In the genomic region with DNA sequence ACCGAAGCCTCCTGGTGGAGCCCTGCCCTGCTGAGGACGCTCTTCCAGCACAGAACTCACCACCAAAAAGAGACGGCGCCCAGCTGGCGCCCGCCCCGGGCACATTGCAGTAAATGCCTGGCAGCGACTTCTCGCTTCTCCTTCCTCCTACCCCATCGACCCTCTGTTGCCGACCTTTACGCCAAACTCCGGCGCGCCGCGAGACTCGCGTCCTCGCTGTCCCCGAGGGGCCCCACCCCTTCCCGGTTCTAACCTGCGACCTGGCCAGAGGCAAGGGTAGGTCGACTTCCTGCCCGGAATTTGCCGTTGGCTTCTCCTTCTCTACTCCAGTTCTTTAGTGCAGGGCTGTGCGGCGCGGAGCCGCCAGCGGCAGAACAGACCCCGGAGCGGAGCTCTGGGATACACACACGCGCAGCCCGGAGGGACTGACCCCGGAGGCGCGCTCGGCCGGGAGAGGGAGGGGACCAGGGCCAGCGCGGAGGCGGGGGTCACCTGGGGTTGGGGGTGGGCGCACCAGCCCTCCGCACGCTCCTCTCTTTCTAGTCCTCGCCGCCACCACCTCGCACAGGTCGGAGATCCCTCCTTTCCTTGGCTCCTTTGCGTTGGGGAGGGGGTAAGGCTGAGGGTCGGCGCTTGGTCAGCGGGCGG, we compare ENCODE assay signal across 1 cellular context.
TF ChIP-seq lines count a peak whose summit lies in the region.

No MANE protein-coding gene starts in this region.

TF ChIP-seq in HEK293, 187 proteins besides CTCF, POLR2A, EP300 and RAD21 (continued from another document):
- TF ChIP-seq, protein P1, sequence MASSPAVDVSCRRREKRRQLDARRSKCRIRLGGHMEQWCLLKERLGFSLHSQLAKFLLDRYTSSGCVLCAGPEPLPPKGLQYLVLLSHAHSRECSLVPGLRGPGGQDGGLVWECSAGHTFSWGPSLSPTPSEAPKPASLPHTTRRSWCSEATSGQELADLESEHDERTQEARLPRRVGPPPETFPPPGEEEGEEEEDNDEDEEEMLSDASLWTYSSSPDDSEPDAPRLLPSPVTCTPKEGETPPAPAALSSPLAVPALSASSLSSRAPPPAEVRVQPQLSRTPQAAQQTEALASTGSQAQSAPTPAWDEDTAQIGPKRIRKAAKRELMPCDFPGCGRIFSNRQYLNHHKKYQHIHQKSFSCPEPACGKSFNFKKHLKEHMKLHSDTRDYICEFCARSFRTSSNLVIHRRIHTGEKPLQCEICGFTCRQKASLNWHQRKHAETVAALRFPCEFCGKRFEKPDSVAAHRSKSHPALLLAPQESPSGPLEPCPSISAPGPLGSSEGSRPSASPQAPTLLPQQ (tag by site-specific recombination; IDR thresholded peaks at IDR 0.05) = peak; percentile 41; the same call in 1 of the 2 replicates
- no peak for TF ChIP-seq ZNF391 (tag by site-specific recombination; IDR thresholded peaks at IDR 0.05; ENCODE audit: borderline replicate concordance, low read depth)
- no peak for TF ChIP-seq KLF1 (tag by site-specific recombination; IDR thresholded peaks at IDR 0.05)
- TF ChIP-seq ZNF677 (tag by site-specific recombination; IDR thresholded peaks at IDR 0.05) = no peak
- no peak for TF ChIP-seq ZEB2 (tag by site-specific recombination; IDR thresholded peaks at IDR 0.05)
- 0 out of 2 replicates have a peak, but pooled peaks have one; percentile 16 for TF ChIP-seq ZFHX2 (tag by site-specific recombination; conservative IDR thresholded peaks at IDR 0.05)
- TF ChIP-seq, protein P2, sequence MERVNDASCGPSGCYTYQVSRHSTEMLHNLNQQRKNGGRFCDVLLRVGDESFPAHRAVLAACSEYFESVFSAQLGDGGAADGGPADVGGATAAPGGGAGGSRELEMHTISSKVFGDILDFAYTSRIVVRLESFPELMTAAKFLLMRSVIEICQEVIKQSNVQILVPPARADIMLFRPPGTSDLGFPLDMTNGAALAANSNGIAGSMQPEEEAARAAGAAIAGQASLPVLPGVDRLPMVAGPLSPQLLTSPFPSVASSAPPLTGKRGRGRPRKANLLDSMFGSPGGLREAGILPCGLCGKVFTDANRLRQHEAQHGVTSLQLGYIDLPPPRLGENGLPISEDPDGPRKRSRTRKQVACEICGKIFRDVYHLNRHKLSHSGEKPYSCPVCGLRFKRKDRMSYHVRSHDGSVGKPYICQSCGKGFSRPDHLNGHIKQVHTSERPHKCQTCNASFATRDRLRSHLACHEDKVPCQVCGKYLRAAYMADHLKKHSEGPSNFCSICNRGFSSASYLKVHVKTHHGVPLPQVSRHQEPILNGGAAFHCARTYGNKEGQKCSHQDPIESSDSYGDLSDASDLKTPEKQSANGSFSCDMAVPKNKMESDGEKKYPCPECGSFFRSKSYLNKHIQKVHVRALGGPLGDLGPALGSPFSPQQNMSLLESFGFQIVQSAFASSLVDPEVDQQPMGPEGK (tag by site-specific recombination; IDR thresholded peaks at IDR 0.05) = peak; percentile 43; the same call in 1 of the 2 replicates
- TF ChIP-seq SP2 (tag by site-specific recombination; IDR thresholded peaks at IDR 0.05) = no peak; the same call in 1 of the 2 replicates
- TF ChIP-seq KLF9 (tag by site-specific recombination; IDR thresholded peaks at IDR 0.05; ENCODE audit: low read depth) = peak; percentile 33; the same call in 1 of the 2 replicates
- no peak for TF ChIP-seq ZNF16 (tag by site-specific recombination; IDR thresholded peaks at IDR 0.05; ENCODE audit: low read depth)
- TF ChIP-seq ZFP69B (tag by site-specific recombination; IDR thresholded peaks at IDR 0.05) = 0 out of 2 replicates have a peak, but pooled peaks have one; percentile 19
- TF ChIP-seq, protein P3, sequence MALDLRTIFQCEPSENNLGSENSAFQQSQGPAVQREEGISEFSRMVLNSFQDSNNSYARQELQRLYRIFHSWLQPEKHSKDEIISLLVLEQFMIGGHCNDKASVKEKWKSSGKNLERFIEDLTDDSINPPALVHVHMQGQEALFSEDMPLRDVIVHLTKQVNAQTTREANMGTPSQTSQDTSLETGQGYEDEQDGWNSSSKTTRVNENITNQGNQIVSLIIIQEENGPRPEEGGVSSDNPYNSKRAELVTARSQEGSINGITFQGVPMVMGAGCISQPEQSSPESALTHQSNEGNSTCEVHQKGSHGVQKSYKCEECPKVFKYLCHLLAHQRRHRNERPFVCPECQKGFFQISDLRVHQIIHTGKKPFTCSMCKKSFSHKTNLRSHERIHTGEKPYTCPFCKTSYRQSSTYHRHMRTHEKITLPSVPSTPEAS (tag by site-specific recombination; IDR thresholded peaks at IDR 0.05) = 0 out of 2 replicates have a peak, but pooled peaks have one; percentile 16
- TF ChIP-seq ZBTB20 (tag by site-specific recombination; IDR thresholded peaks at IDR 0.05) = peak; percentile 80
- TF ChIP-seq SP3 (tag by site-specific recombination; IDR thresholded peaks at IDR 0.05) = 0 out of 2 replicates have a peak, but pooled peaks have one; percentile 7
- no peak for TF ChIP-seq ZNF792 (tag by site-specific recombination; IDR thresholded peaks at IDR 0.05)
- TF ChIP-seq ZFP37 (tag by site-specific recombination; IDR thresholded peaks at IDR 0.05) = no peak
- TF ChIP-seq, protein P4, sequence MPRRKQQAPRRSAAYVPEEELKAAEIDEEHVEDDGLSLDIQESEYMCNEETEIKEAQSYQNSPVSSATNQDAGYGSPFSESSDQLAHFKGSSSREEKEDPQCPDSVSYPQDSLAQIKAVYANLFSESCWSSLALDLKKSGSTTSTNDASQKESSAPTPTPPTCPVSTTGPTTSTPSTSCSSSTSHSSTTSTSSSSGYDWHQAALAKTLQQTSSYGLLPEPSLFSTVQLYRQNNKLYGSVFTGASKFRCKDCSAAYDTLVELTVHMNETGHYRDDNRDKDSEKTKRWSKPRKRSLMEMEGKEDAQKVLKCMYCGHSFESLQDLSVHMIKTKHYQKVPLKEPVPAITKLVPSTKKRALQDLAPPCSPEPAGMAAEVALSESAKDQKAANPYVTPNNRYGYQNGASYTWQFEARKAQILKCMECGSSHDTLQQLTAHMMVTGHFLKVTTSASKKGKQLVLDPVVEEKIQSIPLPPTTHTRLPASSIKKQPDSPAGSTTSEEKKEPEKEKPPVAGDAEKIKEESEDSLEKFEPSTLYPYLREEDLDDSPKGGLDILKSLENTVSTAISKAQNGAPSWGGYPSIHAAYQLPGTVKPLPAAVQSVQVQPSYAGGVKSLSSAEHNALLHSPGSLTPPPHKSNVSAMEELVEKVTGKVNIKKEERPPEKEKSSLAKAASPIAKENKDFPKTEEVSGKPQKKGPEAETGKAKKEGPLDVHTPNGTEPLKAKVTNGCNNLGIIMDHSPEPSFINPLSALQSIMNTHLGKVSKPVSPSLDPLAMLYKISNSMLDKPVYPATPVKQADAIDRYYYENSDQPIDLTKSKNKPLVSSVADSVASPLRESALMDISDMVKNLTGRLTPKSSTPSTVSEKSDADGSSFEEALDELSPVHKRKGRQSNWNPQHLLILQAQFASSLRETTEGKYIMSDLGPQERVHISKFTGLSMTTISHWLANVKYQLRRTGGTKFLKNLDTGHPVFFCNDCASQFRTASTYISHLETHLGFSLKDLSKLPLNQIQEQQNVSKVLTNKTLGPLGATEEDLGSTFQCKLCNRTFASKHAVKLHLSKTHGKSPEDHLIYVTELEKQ (tag by site-specific recombination; IDR thresholded peaks at IDR 0.05; ENCODE audit: borderline replicate concordance) = no peak
- TF ChIP-seq, protein P5, sequence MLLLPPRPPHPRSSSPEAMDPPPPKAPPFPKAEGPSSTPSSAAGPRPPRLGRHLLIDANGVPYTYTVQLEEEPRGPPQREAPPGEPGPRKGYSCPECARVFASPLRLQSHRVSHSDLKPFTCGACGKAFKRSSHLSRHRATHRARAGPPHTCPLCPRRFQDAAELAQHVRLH (tag by site-specific recombination; IDR thresholded peaks at IDR 0.05) = peak; percentile 62; the same call in 1 of the 2 replicates
- peak; percentile 67 for TF ChIP-seq ZBTB8A (tag by site-specific recombination; IDR thresholded peaks at IDR 0.05)
- TF ChIP-seq, protein P6, sequence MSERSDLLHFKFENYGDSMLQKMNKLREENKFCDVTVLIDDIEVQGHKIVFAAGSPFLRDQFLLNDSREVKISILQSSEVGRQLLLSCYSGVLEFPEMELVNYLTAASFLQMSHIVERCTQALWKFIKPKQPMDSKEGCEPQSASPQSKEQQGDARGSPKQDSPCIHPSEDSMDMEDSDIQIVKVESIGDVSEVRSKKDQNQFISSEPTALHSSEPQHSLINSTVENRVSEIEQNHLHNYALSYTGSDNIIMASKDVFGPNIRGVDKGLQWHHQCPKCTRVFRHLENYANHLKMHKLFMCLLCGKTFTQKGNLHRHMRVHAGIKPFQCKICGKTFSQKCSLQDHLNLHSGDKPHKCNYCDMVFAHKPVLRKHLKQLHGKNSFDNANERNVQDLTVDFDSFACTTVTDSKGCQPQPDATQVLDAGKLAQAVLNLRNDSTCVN (tag by site-specific recombination; optimal IDR thresholded peaks at IDR 0.05) = peak; percentile 68
- TF ChIP-seq, protein P7, sequence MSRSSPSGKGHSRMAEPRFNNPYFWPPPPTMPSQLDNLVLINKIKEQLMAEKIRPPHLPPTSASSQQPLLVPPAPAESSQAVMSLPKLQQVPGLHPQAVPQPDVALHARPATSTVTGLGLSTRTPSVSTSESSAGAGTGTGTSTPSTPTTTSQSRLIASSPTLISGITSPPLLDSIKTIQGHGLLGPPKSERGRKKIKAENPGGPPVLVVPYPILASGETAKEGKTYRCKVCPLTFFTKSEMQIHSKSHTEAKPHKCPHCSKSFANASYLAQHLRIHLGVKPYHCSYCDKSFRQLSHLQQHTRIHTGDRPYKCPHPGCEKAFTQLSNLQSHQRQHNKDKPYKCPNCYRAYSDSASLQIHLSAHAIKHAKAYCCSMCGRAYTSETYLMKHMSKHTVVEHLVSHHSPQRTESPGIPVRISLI (tag by site-specific recombination; IDR thresholded peaks at IDR 0.05) = no peak
